Comparison of ENCODE assay signal across 12 cellular contexts in the genomic region with DNA sequence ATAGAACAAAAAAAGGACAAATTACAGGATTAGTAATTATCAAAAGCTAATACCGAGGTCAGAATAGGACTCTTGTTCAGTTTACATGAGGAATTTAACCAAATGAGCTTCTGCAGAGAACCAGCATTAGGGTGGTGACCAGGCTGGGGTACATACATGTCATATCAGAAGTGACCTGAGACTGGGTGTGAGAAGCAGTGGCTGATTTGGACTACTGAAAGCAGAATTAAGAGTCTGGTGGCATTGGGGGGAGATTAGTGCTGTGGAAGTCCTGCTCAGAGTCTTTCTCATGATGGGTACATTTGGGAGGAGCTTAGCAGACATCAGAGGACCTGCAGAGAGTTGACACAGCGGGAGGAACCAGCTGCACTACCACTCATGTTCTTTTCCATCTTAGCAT. TPM values are rescaled to one million over a fixed set of nuclear protein-coding genes. Genes with fewer than 3 reads are reported as not detected.
DNase-seq lines count a peak whose midpoint lies in the region; ATAC-seq lines count a peak whose summit lies in the region.
"Had no signal": no experiment of that assay in that cellular context is flagged by ENCODE, and none has a peak within 500 bp of the region (broad histone marks: within the 10 kb centered on the region; RNA-seq: fewer than 3 reads in every experiment).

No MANE protein-coding gene starts in this region.

- H2AFZ ChIP-seq in GM23248, result no peak overlapping the region

- H3K4me1 ChIP-seq in GM23248 (ENCODE audit: insufficient read depth), result peaks cover 29% of the 10 kb centered on the region
- peaks cover 36% of the 10 kb centered on the region for H3K4me1 ChIP-seq in SJSA1 (replicated peaks)

- H4K20me1 ChIP-seq in GM23248 (ENCODE audit: insufficient read depth), result no peaks in the 10 kb centered on the region

- peaks cover 35% of the 10 kb centered on the region for H3F3A ChIP-seq in GM23248 (ENCODE audit: insufficient read depth)

- H3K4me3 ChIP-seq in GM23248 (no peak overlapping the region), SJSA1 (no peak overlapping the region)

- DNase-seq in stimulated activated naive CD8-positive, alpha-beta T cell treated with anti-CD3 and anti-CD28 coated beads, Interleukin-15, Interleukin-2, amounts not matched to agents 100 U/mL and 50 U/mL, for 24 hours, result no peak
- DNase-seq in GM23248 (no peak), SJSA1 (ENCODE audit: low read depth in 1 of 2, low spot score in 2 of 2) (no peak), NCI-H226 (no peak), SW480 (ENCODE audit: low spot score) (no peak), kidney glomerular epithelial cell (lab: John Stamatoyannopoulos, UW) (no peak)
- no peak for DNase-seq in stimulated activated CD4-positive, alpha-beta T cell treated with anti-CD3 and anti-CD28 coated beads, Interleukin-4, amount 100 ng/mL, for 4 hours
- DNase-seq: activated CD4-positive, alpha-beta T cell treated with anti-CD3 and anti-CD28 coated beads, Interleukin-2, amount 50 U/mL, for 48 hours; DMS79; left colon; stimulated activated CD4-positive, alpha-beta T cell treated with anti-CD3 and anti-CD28 coated beads, Interleukin-2, amount 100 ng/mL, for 24 hours had no signal

- H3K9me3 ChIP-seq in GM23248 (ENCODE audit: low read depth), result no peaks in the 10 kb centered on the region
- H3K9me3 ChIP-seq in SJSA1 (replicated peaks), result no peaks in the 10 kb centered on the region

- peaks cover 42% of the 10 kb centered on the region for H3K36me3 Mint-ChIP-seq in stimulated activated naive CD8-positive, alpha-beta T cell treated with anti-CD3 and anti-CD28 coated beads, Interleukin-15, Interleukin-2, amounts not matched to agents 100 ng/mL and 50 ng/mL, for 24 hours (ENCODE audit: low read depth)

- H3K4me3 Mint-ChIP-seq in stimulated activated naive CD8-positive, alpha-beta T cell treated with anti-CD3 and anti-CD28 coated beads, Interleukin-15, Interleukin-2, amounts not matched to agents 100 ng/mL and 50 ng/mL, for 24 hours, result peak overlapping the region; percentile 9

- no peaks in the 10 kb centered on the region for H3K27me3 Mint-ChIP-seq in stimulated activated naive CD8-positive, alpha-beta T cell treated with anti-CD3 and anti-CD28 coated beads, Interleukin-15, Interleukin-2, amounts not matched to agents 100 ng/mL and 50 ng/mL, for 24 hours

- WGBS in GM23248 (ENCODE audit: low coverage in 1 of 2, low lambda C conversion rate in 2 of 2, missing lambda C conversion rate in 2 of 2), 2 experiments, result 100% methylated on average over 2 of the region's 2 CpGs

- peak overlapping the region; percentile 69 for H3K27ac Mint-ChIP-seq in stimulated activated naive CD8-positive, alpha-beta T cell treated with anti-CD3 and anti-CD28 coated beads, Interleukin-15, Interleukin-2, amounts not matched to agents 100 ng/mL and 50 ng/mL, for 24 hours

- in situ Hi-C loops in GM23248 (cut with MboI), result no loop called here

- no peaks in the 10 kb centered on the region for H3K27me3 ChIP-seq in GM23248 (replicated peaks; ENCODE audit: insufficient read depth)
- H3K27me3 ChIP-seq in SJSA1 (replicated peaks), result no peaks in the 10 kb centered on the region

- peaks cover 75% of the 10 kb centered on the region for H3K4me1 Mint-ChIP-seq in stimulated activated naive CD8-positive, alpha-beta T cell treated with anti-CD3 and anti-CD28 coated beads, Interleukin-15, Interleukin-2, amounts not matched to agents 100 ng/mL and 50 ng/mL, for 24 hours (ENCODE audit: low read depth)

- no peaks in the 10 kb centered on the region for H3K9me2 ChIP-seq in GM23248 (ENCODE audit: insufficient read depth)

- no peak overlapping the region for H3K9ac ChIP-seq in GM23248

- H3K79me2 ChIP-seq in GM23248 (ENCODE audit: insufficient read depth), result peaks cover 83% of the 10 kb centered on the region

- peak overlapping the region; percentile 18 for H3K4me2 ChIP-seq in GM23248 (ENCODE audit: unreplicated experiment)

- no peaks in the 10 kb centered on the region for H3K9me3 Mint-ChIP-seq in stimulated activated naive CD8-positive, alpha-beta T cell treated with anti-CD3 and anti-CD28 coated beads, Interleukin-15, Interleukin-2, amounts not matched to agents 100 ng/mL and 50 ng/mL, for 24 hours

- H3K27ac ChIP-seq in GM23248, result peak overlapping the region; percentile 47; the same call in 1 of the 2 replicates
- H3K27ac ChIP-seq in SJSA1, result peak overlapping the region; percentile 66

- H3K36me3 ChIP-seq in GM23248 (ENCODE audit: low read depth), result no peaks in the 10 kb centered on the region
- peaks cover 5% of the 10 kb centered on the region for H3K36me3 ChIP-seq in SJSA1

- ATAC-seq in stimulated activated naive CD8-positive, alpha-beta T cell treated with anti-CD3 and anti-CD28 coated beads, Interleukin-15, Interleukin-2, amounts not matched to agents 100 U/mL and 50 U/mL, for 24 hours, result no peak
- ATAC-seq: left colon had no signal

RNA-seq across cellular contexts. Expression of a gene that starts 21.7 kb away (rescaled TPM):
- total RNA-seq in GM23248 (2014; rRNA removed; shearing (Covaris generic)), result 17.9 and 18.6 TPM in 2 replicates
- polyA plus RNA-seq in GM23248 (2016; fragmentation: Nextera tagmentation; extraction: Ambion mirVana), result 7.8 and 7.9 TPM in 2 replicates
- 19.0 and 24.2 TPM in 2 replicates for total RNA-seq in SJSA1 (2014; rRNA removed; shearing (Covaris generic))
